Comparison of ENCODE assay signal across 9 cellular contexts in the genomic region with DNA sequence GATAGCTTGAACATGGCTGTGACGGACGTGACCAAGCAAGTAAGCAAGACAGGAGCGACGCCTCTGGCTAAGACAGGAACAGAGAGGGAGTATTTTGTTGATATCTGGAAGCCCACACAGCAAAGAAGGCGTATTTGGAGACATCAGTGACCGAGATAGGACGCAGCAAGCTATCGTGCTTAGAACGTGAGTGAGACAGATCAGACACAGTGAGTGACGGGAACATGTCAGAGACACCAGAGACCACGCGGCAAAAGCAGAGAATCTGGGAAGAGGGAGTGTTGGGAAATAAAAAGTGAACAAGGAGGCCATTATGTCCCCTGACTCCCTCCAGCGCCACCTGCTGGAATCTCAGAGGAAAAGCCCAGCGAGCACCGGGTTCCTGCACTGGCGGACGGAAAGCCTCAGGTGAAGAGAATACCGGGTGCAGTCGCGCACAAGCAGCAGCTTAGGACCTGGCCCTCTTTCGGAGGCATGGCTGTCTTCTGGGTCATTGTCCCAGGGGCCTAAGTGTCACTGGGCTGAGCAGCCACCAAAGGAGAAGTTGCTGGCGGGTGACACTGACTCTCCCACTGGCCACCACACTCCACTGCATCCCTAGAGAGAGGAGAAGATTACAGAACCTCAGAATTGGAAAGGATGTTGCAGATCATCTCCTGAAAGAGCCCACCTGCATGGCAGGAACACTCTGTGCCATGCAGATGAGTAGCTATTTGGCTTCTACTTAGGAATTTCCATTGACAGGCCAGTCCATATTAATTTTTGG.
DNase-seq lines count a peak whose midpoint lies in the region; ATAC-seq and TF ChIP-seq lines count a peak whose summit lies in the region.
"Had no signal": no experiment of that assay in that cellular context is flagged by ENCODE, and none has a peak within 500 bp of the region (broad histone marks: within the 10 kb centered on the region; RNA-seq: fewer than 3 reads in every experiment).

No MANE protein-coding gene starts in this region.

- no peak overlapping the region for H4K8ac ChIP-seq in trophoblast cell (ENCODE audit: low read depth, low read length)

- H4K12ac ChIP-seq in trophoblast cell (ENCODE audit: low read depth, low read length): no peak overlapping the region

- H3K18ac ChIP-seq in trophoblast cell (ENCODE audit: low read length): no peak overlapping the region

- H2BK12ac ChIP-seq in trophoblast cell (ENCODE audit: low read length): no peak overlapping the region

- ATAC-seq in HG02884 (IDR thresholded peaks at IDR 0.05; ENCODE audit: unreplicated experiment) (peak; percentile 87), aorta (ENCODE audit: low FRiP score) (peak; percentile 67)

- H3K27ac ChIP-seq in trophoblast cell (ENCODE audit: low read depth, low read length) (no peak overlapping the region), aorta (ENCODE audit: low read depth in 1 of 2, low read length in 2 of 2) (no peak overlapping the region)
- H3K27ac ChIP-seq: BLaER1 treated with 17β-estradiol and CSF1 and Interleukin-3, amounts not matched to agents 10 nM and 100 nM had no signal

- H3K36me3 ChIP-seq in trophoblast cell (ENCODE audit: control insufficient read depth in 1 of 2, insufficient read depth in 2 of 2, low read length in 2 of 2): no peaks in the 10 kb centered on the region
- H3K36me3 ChIP-seq in aorta (ENCODE audit: control insufficient read depth in 1 of 2, insufficient read depth in 2 of 2, low read length in 1 of 2): no peaks in the 10 kb centered on the region
- H3K36me3 ChIP-seq: BLaER1 treated with 17β-estradiol and CSF1 and Interleukin-3, amounts not matched to agents 10 nM and 100 nM had no signal

- intact Hi-C loops in aorta (cut with DNase I): loop anchor here in 1 of 2 donors (5.0 kb wide), 2 partner anchors 41 to 249 kb away; no protein-coding TSS in a partner anchor

- no peak overlapping the region for H2BK5ac ChIP-seq in trophoblast cell (ENCODE audit: low read depth, low read length, poor library complexity)

- no peak overlapping the region for H2BK120ac ChIP-seq in trophoblast cell (ENCODE audit: insufficient read depth, low read length, poor library complexity)

- no peak overlapping the region for H2AK5ac ChIP-seq in trophoblast cell (ENCODE audit: low read length)

- H3K27me3 ChIP-seq in trophoblast cell (ENCODE audit: insufficient read depth, low read length): no peaks in the 10 kb centered on the region
- H3K27me3 ChIP-seq in aorta (ENCODE audit: control insufficient read depth in 1 of 2, insufficient read depth in 2 of 2, low read length in 1 of 2): no peaks in the 10 kb centered on the region
- H3K27me3 ChIP-seq: BLaER1 treated with 17β-estradiol and CSF1 and Interleukin-3, amounts not matched to agents 10 nM and 100 nM had no signal

- WGBS in trophoblast cell (ENCODE audit: extremely low coverage, insufficient coverage, insufficient read length): no CpG with 5 or more reads among the region's 22 CpGs
- 47 to 48% methylated on average over 22 of the region's 22 CpGs for WGBS in aorta, 2 donors

- H3K9me3 ChIP-seq in trophoblast cell (ENCODE audit: insufficient read depth, low read depth, low read length): no peaks in the 10 kb centered on the region
- no peaks in the 10 kb centered on the region for H3K9me3 ChIP-seq in aorta (ENCODE audit: control insufficient read depth, low read length)

- H3K4me3 ChIP-seq in fibroblast of villous mesenchyme (ENCODE audit: low read depth, low read length) (peak overlapping the region; percentile 45), trophoblast cell (ENCODE audit: low read depth, low read length) (no peak overlapping the region), aorta (ENCODE audit: low read length in 2 of 2) (no peak overlapping the region)
- H3K4me3 ChIP-seq: BLaER1 treated with 17β-estradiol and CSF1 and Interleukin-3, amounts not matched to agents 10 nM and 100 nM had no signal

- H3K9ac ChIP-seq in trophoblast cell (ENCODE audit: low read length): no peak overlapping the region
- H3K9ac ChIP-seq: BLaER1 treated with 17β-estradiol and CSF1 and Interleukin-3, amounts not matched to agents 10 nM and 100 nM had no signal

- H3K23ac ChIP-seq in trophoblast cell (ENCODE audit: low read length): no peak overlapping the region

- TF ChIP-seq CTCF in fibroblast of villous mesenchyme (IDR thresholded peaks at IDR 0.05; ENCODE audit: insufficient read depth, low read depth, low read length): peak; percentile 81

- H3K14ac ChIP-seq in trophoblast cell (ENCODE audit: low read length): no peak overlapping the region

- H3K79me1 ChIP-seq in trophoblast cell (ENCODE audit: low read length): no peaks in the 10 kb centered on the region

- no peak overlapping the region for H2AFZ ChIP-seq in trophoblast cell (ENCODE audit: insufficient read depth, low read length, poor library complexity)

- no peak overlapping the region for H4K91ac ChIP-seq in trophoblast cell (ENCODE audit: low read depth, low read length)

- H3K4me1 ChIP-seq in trophoblast cell (ENCODE audit: control insufficient read depth in 1 of 2, insufficient read depth in 2 of 2, low read length in 2 of 2) (peaks cover 0 to 2% of the 10 kb centered on the region in 2 experiments), aorta (ENCODE audit: control insufficient read depth in 1 of 2, insufficient read depth in 2 of 2, low read length in 2 of 2) (peaks cover 0 to 2% of the 10 kb centered on the region in 2 donors)
- H3K4me1 ChIP-seq: BLaER1 treated with 17β-estradiol and CSF1 and Interleukin-3, amounts not matched to agents 10 nM and 100 nM had no signal

- H3K79me2 ChIP-seq in trophoblast cell (ENCODE audit: control insufficient read depth, insufficient read depth, low read length, poor library complexity): no peaks in the 10 kb centered on the region

- H3K4me2 ChIP-seq in trophoblast cell (ENCODE audit: low read length): no peak overlapping the region
- H3K4me2 ChIP-seq: BLaER1 treated with 17β-estradiol and CSF1 and Interleukin-3, amounts not matched to agents 10 nM and 100 nM had no signal

- no peak overlapping the region for H3K4ac ChIP-seq in trophoblast cell (ENCODE audit: low read depth, low read length)

- peak; percentile 30 for DNase-seq in NCI-H748 (lab: John Stamatoyannopoulos, UW; ENCODE audit: unreplicated experiment)
- no peak for DNase-seq in NCI-H748 treated with DMSO at 0.1 percent for 48 hours (lab: John Stamatoyannopoulos, UW)
- DNase-seq in NOMO-1 treated with dmso at 0.1 percent for 144 hours (lab: John Stamatoyannopoulos, UW; ENCODE audit: unreplicated experiment): peak; percentile 10
- DNase-seq in activated T-cell treated with anti-CD3 and anti-CD28 coated beads for 48 hours (ENCODE audit: low read depth): peak; percentile 47
- DNase-seq in fibroblast of villous mesenchyme (ENCODE audit: low read depth): peak; percentile 57
- peak; percentile 55 to 86 for DNase-seq in trophoblast cell
- peak; percentile 71 to 79 for DNase-seq in aorta
